In genomic region chr9:87929152-87929551, GRCh38 we compare ENCODE assay signal across 4 cellular contexts. TPM values are rescaled to one million over a fixed set of nuclear protein-coding genes. Genes with fewer than 3 reads are reported as not detected.
"Had no signal": no experiment of that assay in that cellular context is flagged by ENCODE, and none has a peak within 500 bp of the region (broad histone marks: within the 10 kb centered on the region; RNA-seq: fewer than 3 reads in every experiment).

No MANE protein-coding gene starts in this region.

RNA-seq across cellular contexts. Expression of gene SPATA31C1, which starts 11.4 kb away (rescaled TPM):
- total RNA-seq: LHCN-M2, M059J, MCF 10A, NCI-H460 had no signal

RNA-seq across cellular contexts. Expression of gene SPATA31E1, which starts 46.5 kb away (rescaled TPM):
- total RNA-seq: LHCN-M2, M059J, MCF 10A, NCI-H460 had no signal
